ENCODE assay signal across 2 cellular contexts in the genomic region with DNA sequence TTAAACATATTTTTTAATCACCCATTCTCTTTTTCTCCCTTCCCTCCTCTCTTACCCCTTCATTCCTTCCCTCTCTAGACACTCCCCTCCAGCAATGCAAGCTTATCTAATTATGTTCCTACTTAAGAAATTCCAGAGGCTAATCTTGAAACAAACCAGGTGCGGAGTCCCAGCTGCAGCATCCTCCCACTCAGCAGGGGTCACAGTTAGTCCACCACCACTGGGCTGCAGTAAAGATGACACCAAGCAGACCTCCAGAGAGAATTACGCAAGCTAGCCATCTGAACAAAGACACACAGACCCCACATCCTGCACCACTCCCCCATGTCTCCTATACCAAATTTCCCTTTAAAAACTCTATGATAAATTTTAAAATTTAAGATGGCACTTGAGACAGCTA.
TF ChIP-seq lines count a peak whose summit lies in the region.

No MANE protein-coding gene starts in this region.

TF ChIP-seq in SK-N-SH treated with all-trans-retinoic acid at 6 μM for 48 hours, 23 proteins besides CTCF, POLR2A, EP300 and RAD21 (continued from another document):
- peak; percentile 29; the same call in 1 of the 2 replicates for TF ChIP-seq CSDC2 (CRISPR knock-in tag; IDR thresholded peaks at IDR 0.05)

TF ChIP-seq in SK-N-SH, 30 proteins besides CTCF, POLR2A, EP300 and RAD21 (continued from another document):
- no peak for TF ChIP-seq SIN3A (IDR thresholded peaks at IDR 0.05; ENCODE audit: borderline replicate concordance, low read depth, low read length)
- no peak for TF ChIP-seq MEF2A (IDR thresholded peaks at IDR 0.05; ENCODE audit: borderline replicate concordance, low read depth)
- TF ChIP-seq POLR2AphosphoS5 (IDR thresholded peaks at IDR 0.05; ENCODE audit: low read depth, low read length): no peak
- no peak for TF ChIP-seq TCF12 (IDR thresholded peaks at IDR 0.05)
- no peak for TF ChIP-seq GABPA (IDR thresholded peaks at IDR 0.05; ENCODE audit: low read depth)
